ENCODE assay signal across 33 cellular contexts in the genomic region with DNA sequence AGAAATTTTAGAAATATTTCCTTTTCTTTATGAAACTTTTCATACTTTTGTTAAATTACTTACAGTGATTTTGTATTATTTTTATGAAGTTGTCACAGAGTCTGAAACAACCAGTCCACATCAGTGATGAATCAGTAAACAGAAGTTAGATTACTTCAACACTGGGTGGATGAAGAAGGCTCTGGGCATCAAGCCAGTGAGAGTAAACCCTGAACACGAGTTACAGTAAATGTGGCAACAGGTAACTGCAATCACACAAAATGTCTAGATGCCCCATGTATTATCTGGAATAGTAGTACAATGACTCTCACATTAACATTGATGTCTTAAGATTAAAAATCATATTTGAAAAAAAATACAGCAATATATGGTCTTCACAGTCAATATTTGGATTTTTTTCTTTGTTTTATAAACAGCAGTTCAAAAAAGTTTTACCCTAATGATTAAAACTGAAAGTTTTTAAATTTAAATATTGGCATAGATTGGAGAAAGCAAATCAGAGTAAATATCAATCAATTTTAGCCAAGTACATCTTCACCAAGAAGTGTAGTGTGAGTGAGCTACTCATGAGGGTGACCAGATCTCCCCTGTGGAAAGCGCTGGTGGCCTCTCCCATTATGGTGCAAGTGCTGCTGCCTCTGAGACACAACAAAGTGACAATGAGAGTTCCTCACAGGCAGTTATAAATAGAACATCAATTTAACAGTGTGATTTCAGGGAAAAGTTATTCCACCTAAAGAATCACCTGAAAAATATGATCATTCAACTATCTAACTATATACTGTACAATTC.
DNase-seq lines count a peak whose midpoint lies in the region; ATAC-seq and TF ChIP-seq lines count a peak whose summit lies in the region.
"Had no signal": no experiment of that assay in that cellular context is flagged by ENCODE, and none has a peak within 500 bp of the region (broad histone marks: within the 10 kb centered on the region; RNA-seq: fewer than 3 reads in every experiment).

No MANE protein-coding gene starts in this region.

- H3K9me3 ChIP-seq in RWPE2 (ENCODE audit: severe bottlenecking) (no peaks in the 10 kb centered on the region), mucosa of descending colon (peaks cover 5% of the 10 kb centered on the region), OCI-LY7 (ENCODE audit: low read length) (no peaks in the 10 kb centered on the region)
- H3K9me3 ChIP-seq: ascending aorta, testis had no signal

- H3K4me2 ChIP-seq in OCI-LY7 (ENCODE audit: low read length): no peak overlapping the region
- H3K4me2 ChIP-seq: KMS-11, neural progenitor cell had no signal

- POLR2A ChIA-PET in OCI-LY7 (lab: Charles Lee): no interaction called here

- H3K79me2 ChIP-seq in OCI-LY7 (ENCODE audit: insufficient read depth, low read depth, low read length): no peaks in the 10 kb centered on the region

- H3K27ac ChIP-seq in RWPE2 (ENCODE audit: poor library complexity, severe bottlenecking) (no peak overlapping the region), OCI-LY7 (ENCODE audit: low read depth, low read length, poor library complexity, severe bottlenecking) (no peak overlapping the region)
- H3K27ac ChIP-seq: ascending aorta, KMS-11, neural progenitor cell, right atrium auricular region, spleen, testis had no signal

- no TSS peak for BruUV-seq in Calu3 (replicated peaks; lab: Mats Ljungman, UMichigan)
- no TSS peak for BruUV-seq in OCI-LY7 (replicated peaks; lab: Mats Ljungman, UMichigan)

- no peaks in the 10 kb centered on the region for H3K27me3 Mint-ChIP-seq in Calu3 (ENCODE audit: unreplicated experiment)
- H3K27me3 Mint-ChIP-seq: activated CD4-positive, alpha-beta T cell treated with anti-CD3 and anti-CD28 coated beads, Interleukin-2, amount 10 ng/mL, durations not matched to agents 7 days and 5 days; activated naive CD8-positive, alpha-beta T cell; CD4-positive, alpha-beta memory T cell; dendritic cell treated with granulocyte-macrophage colony-stimulating factor and Interleukin-4, amounts not matched to agents 40 ng/mL and 50 ng/mL, for 4 days; stimulated activated naive CD8-positive, alpha-beta T cell treated with anti-CD3 and anti-CD28 coated beads, Interleukin-15, Interleukin-2, amounts not matched to agents 100 ng/mL and 50 ng/mL, for 24 hours; T-cell had no signal

- CTCF ChIA-PET in Calu3 (lab: Charles Lee) (no interaction called here), OCI-LY7 (lab: Charles Lee; ENCODE audit: unreplicated experiment) (no interaction called here)

- DNase-seq in Calu3: no peak
- DNase-seq in RWPE2 (ENCODE audit: low spot score): no peak
- DNase-seq in fibroblast of pulmonary artery (ENCODE audit: low read depth): peak; percentile 24
- DNase-seq in mucosa of descending colon: peak in 1 of 3 donors; percentile 45
- DNase-seq in NOMO-1 (lab: John Stamatoyannopoulos, UW; ENCODE audit: unreplicated experiment in 2 of 2): no peak
- DNase-seq in NCI-H187 treated with DMSO at 0.1 percent for 48 hours (lab: John Stamatoyannopoulos, UW): no peak
- DNase-seq in OCI-LY7 (ENCODE audit: low spot score): no peak
- DNase-seq: activated CD4-positive, alpha-beta T cell treated with anti-CD3 and anti-CD28 coated beads, Interleukin-2, amount 10 ng/mL, durations not matched to agents 7 days and 5 days; activated effector memory CD4-positive, alpha-beta T cell treated with Interleukin-2 at 50 U/mL for 16 hours; activated T-cell treated with anti-CD3 and anti-CD28 coated beads, Interleukin-2, amount 50 U/mL, for 1 hour; caudate nucleus; CD4-positive, alpha-beta memory T cell; endodermal cell; hippocampal formation; mesendoderm; NCI-H1417; NCI-H2081; NCI-H345; NCI-H748 treated with DMSO at 0.1 percent for 48 hours; RPMI8226; spleen; stimulated activated CD4-positive, alpha-beta T cell treated with anti-CD3 and anti-CD28 coated beads, Interleukin-2, amount 100 ng/mL, for 24 hours; T-cell; testis had no signal

- H3K4me1 ChIP-seq in RWPE2 (ENCODE audit: insufficient read depth, poor library complexity, severe bottlenecking) (no peaks in the 10 kb centered on the region), mucosa of descending colon (ENCODE audit: low read depth) (no peaks in the 10 kb centered on the region), OCI-LY7 (ENCODE audit: insufficient read depth, low read length, poor library complexity, severe bottlenecking) (no peaks in the 10 kb centered on the region)
- H3K4me1 ChIP-seq: ascending aorta, neural progenitor cell, right atrium auricular region, spleen, testis had no signal

- TF ChIP-seq CTCF in Calu3 (IDR thresholded peaks at IDR 0.05; ENCODE audit: unreplicated experiment) (no peak), RWPE2 (IDR thresholded peaks at IDR 0.05; ENCODE audit: poor library complexity, severe bottlenecking) (no peak), fibroblast of pulmonary artery (IDR thresholded peaks at IDR 0.05; ENCODE audit: low read length, missing control alignments) (no peak), mucosa of descending colon (IDR thresholded peaks at IDR 0.05) (no peak), OCI-LY7 (conservative IDR thresholded peaks at IDR 0.05; ENCODE audit: low read length) (no peak)

- H3K4me3 Mint-ChIP-seq in Calu3 (ENCODE audit: low read depth, unreplicated experiment): no peak overlapping the region
- H3K4me3 Mint-ChIP-seq: activated CD4-positive, alpha-beta T cell treated with anti-CD3 and anti-CD28 coated beads, Interleukin-2, amount 10 ng/mL, durations not matched to agents 7 days and 5 days; activated naive CD8-positive, alpha-beta T cell; CD4-positive, alpha-beta memory T cell; dendritic cell treated with granulocyte-macrophage colony-stimulating factor and Interleukin-4, amounts not matched to agents 40 ng/mL and 50 ng/mL, for 4 days; endodermal cell; neural progenitor cell; stimulated activated naive CD8-positive, alpha-beta T cell treated with anti-CD3 and anti-CD28 coated beads, Interleukin-15, Interleukin-2, amounts not matched to agents 100 ng/mL and 50 ng/mL, for 24 hours; T-cell; WTC11 had no signal

- H3K4me1 Mint-ChIP-seq in Calu3 (ENCODE audit: low read depth, unreplicated experiment): peaks cover 54% of the 10 kb centered on the region
- H3K4me1 Mint-ChIP-seq: activated CD4-positive, alpha-beta T cell treated with anti-CD3 and anti-CD28 coated beads, Interleukin-2, amount 10 ng/mL, durations not matched to agents 7 days and 5 days; CD4-positive, alpha-beta memory T cell; endodermal cell; neural progenitor cell; T-cell; WTC11 had no signal

- H3K36me3 Mint-ChIP-seq in Calu3 (ENCODE audit: insufficient read depth, unreplicated experiment): peaks cover 10% of the 10 kb centered on the region
- H3K36me3 Mint-ChIP-seq: activated naive CD8-positive, alpha-beta T cell; CD4-positive, alpha-beta memory T cell; neural progenitor cell; T-cell had no signal

- no peak overlapping the region for H2AFZ ChIP-seq in OCI-LY7 (ENCODE audit: low read length)
- H2AFZ ChIP-seq: neural progenitor cell had no signal

- no peaks in the 10 kb centered on the region for H3K9me2 ChIP-seq in OCI-LY7 (ENCODE audit: insufficient read depth, low read length)

- H3K27ac Mint-ChIP-seq in Calu3 (ENCODE audit: unreplicated experiment): peak overlapping the region; percentile 85
- H3K27ac Mint-ChIP-seq: activated CD4-positive, alpha-beta T cell treated with anti-CD3 and anti-CD28 coated beads, Interleukin-2, amount 10 ng/mL, durations not matched to agents 7 days and 5 days; activated naive CD8-positive, alpha-beta T cell; CD4-positive, alpha-beta memory T cell; dendritic cell treated with granulocyte-macrophage colony-stimulating factor and Interleukin-4, amounts not matched to agents 40 ng/mL and 50 ng/mL, for 4 days; endodermal cell; neural progenitor cell; stimulated activated naive CD8-positive, alpha-beta T cell treated with anti-CD3 and anti-CD28 coated beads, Interleukin-15, Interleukin-2, amounts not matched to agents 100 ng/mL and 50 ng/mL, for 24 hours; T-cell; WTC11 had no signal

- peak; percentile 59; the same call in 2 of the 3 replicates for ATAC-seq in RWPE2 (ENCODE audit: low read depth)
- ATAC-seq in mucosa of descending colon: peak; percentile 70
- ATAC-seq in HG03025 (IDR thresholded peaks at IDR 0.05; ENCODE audit: low FRiP score, unreplicated experiment): no peak
- ATAC-seq: T-cell, WTC11 had no signal

- intact Hi-C loops in Calu3 (cut with micrococcal nuclease; ENCODE audit: unreplicated experiment) (loop anchor here (5.0 kb wide), 1 partner anchor 301 kb away; no protein-coding TSS in a partner anchor), mucosa of descending colon (cut with DNase I, micrococcal nuclease) (no loop called here), OCI-LY7 (cut with micrococcal nuclease; ENCODE audit: unreplicated experiment) (no loop called here)

- H3K36me3 ChIP-seq in RWPE2 (ENCODE audit: low read depth): no peaks in the 10 kb centered on the region
- no peaks in the 10 kb centered on the region for H3K36me3 ChIP-seq in mucosa of descending colon (ENCODE audit: low read depth)
- H3K36me3 ChIP-seq in OCI-LY7 (ENCODE audit: insufficient read depth, low read length): no peaks in the 10 kb centered on the region
- H3K36me3 ChIP-seq: ascending aorta, neural progenitor cell, right atrium auricular region, spleen had no signal

- no peaks in the 10 kb centered on the region for H3K27me3 ChIP-seq in RWPE2 (ENCODE audit: insufficient read depth, poor library complexity, severe bottlenecking)
- H3K27me3 ChIP-seq: ascending aorta, neural progenitor cell, right atrium auricular region, spleen, testis had no signal

- H3K4me3 ChIP-seq in RWPE2 (ENCODE audit: severe bottlenecking): no peak overlapping the region
- no peak overlapping the region for H3K4me3 ChIP-seq in fibroblast of pulmonary artery (replicated peaks; ENCODE audit: low read depth, low read length)
- H3K4me3 ChIP-seq in mucosa of descending colon: no peak overlapping the region
- no peak overlapping the region for H3K4me3 ChIP-seq in OCI-LY7 (ENCODE audit: low read depth, low read length, poor library complexity, severe bottlenecking)
- H3K4me3 ChIP-seq: ascending aorta, neural progenitor cell, right atrium auricular region, spleen, testis had no signal

- no peaks in the 10 kb centered on the region for H3K9me3 Mint-ChIP-seq in Calu3 (ENCODE audit: low read depth, unreplicated experiment)
- H3K9me3 Mint-ChIP-seq: activated CD4-positive, alpha-beta T cell treated with anti-CD3 and anti-CD28 coated beads, Interleukin-2, amount 10 ng/mL, durations not matched to agents 7 days and 5 days had no signal

- H4K20me1 ChIP-seq in OCI-LY7 (ENCODE audit: insufficient read depth, low read length): no peaks in the 10 kb centered on the region
